ENCODE assay signal across 8 cellular contexts in the genomic region with DNA sequence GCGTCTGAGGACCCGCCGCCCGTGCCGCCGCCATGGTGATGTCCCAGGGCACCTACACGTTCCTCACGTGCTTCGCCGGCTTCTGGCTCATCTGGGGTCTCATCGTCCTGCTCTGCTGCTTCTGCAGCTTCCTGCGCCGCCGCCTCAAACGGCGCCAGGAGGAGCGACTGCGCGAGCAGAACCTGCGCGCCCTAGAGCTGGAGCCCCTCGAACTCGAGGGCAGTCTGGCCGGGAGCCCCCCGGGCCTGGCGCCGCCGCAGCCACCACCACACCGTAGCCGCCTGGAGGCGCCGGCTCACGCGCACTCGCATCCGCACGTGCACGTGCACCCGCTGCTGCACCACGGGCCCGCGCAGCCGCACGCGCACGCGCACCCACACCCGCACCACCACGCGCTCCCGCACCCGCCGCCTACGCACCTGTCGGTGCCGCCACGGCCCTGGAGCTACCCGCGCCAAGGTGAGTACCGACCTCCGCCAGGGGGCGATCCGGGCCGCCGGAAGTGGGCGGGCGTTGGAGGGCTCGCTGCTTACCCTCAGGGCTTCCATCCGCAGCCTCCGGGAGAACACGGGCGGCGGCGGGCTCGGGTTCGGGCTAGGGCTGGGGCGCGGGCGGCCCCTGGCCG. TPM values are rescaled to one million over a fixed set of nuclear protein-coding genes. Genes with fewer than 3 reads are reported as not detected.
DNase-seq lines count a peak whose midpoint lies in the region; ATAC-seq and TF ChIP-seq lines count a peak whose summit lies in the region.

No MANE protein-coding gene starts in this region.

- H3K27ac Mint-ChIP-seq in activated naive CD4-positive, alpha-beta T cell treated with anti-CD3 and anti-CD28 coated beads, Interleukin-2, amount 50 U/mL, for 72 hours: peak overlapping the region in 1 of 2 donors; percentile 22

- peaks cover 10 to 57% (median 38%) of the 10 kb centered on the region in 9 donors for H3K4me1 ChIP-seq in heart right ventricle
- no peaks in the 10 kb centered on the region for H3K4me1 ChIP-seq in aorta (ENCODE audit: control insufficient read depth in 1 of 2, insufficient read depth in 2 of 2, low read length in 2 of 2)

- H3K4me3 ChIP-seq in heart right ventricle (peak overlapping the region; percentile 39 to 84 (median 63)), aorta (ENCODE audit: low read length in 2 of 2) (peak overlapping the region; percentile 11 to 44)

- peak; percentile 31 for ATAC-seq in SK-N-SH treated with all-trans-retinoic acid at 6 μM for 48 hours
- ATAC-seq in activated naive CD4-positive, alpha-beta T cell treated with anti-CD3 and anti-CD28 coated beads, Interleukin-2, amount 50 U/mL, for 72 hours: peak; percentile 67 to 70
- peak; percentile 24 to 62 (median 39) for ATAC-seq in heart right ventricle
- peak; percentile 55 for ATAC-seq in aorta (ENCODE audit: low FRiP score)

- intact Hi-C loops in heart right ventricle (cut with DNase I): loop anchor here (1.0 to 10.0 kb wide), 12 partner anchors 30 to 340 kb away; a partner anchor contains a TSS
- intact Hi-C loops in aorta (cut with DNase I): loop anchor here in 1 of 2 donors (2.0 to 5.0 kb wide), 2 partner anchors 28 to 143 kb away; a partner anchor contains a TSS

- 0% methylated on average over 69 to 80 of the region's 80 CpGs for WGBS in heart right ventricle, 2 donors
- WGBS in aorta, 2 donors: 0% methylated on average over 53 to 80 of the region's 80 CpGs

- H3K36me3 ChIP-seq in heart right ventricle (peaks cover 0 to 33% (median 13%) of the 10 kb centered on the region in 9 donors), aorta (ENCODE audit: control insufficient read depth in 1 of 2, insufficient read depth in 2 of 2, low read length in 1 of 2) (peaks cover 0 to 3% of the 10 kb centered on the region in 2 donors)

- peaks cover 0 to 31% (median 0%) of the 10 kb centered on the region in 7 donors for H3K27me3 ChIP-seq in heart right ventricle
- no peaks in the 10 kb centered on the region for H3K27me3 ChIP-seq in aorta (ENCODE audit: control insufficient read depth in 1 of 2, insufficient read depth in 2 of 2, low read length in 1 of 2)

- no peaks in the 10 kb centered on the region for H3K36me3 Mint-ChIP-seq in activated naive CD4-positive, alpha-beta T cell treated with anti-CD3 and anti-CD28 coated beads, Interleukin-2, amount 50 U/mL, for 72 hours

- H3K9me3 Mint-ChIP-seq in activated naive CD4-positive, alpha-beta T cell treated with anti-CD3 and anti-CD28 coated beads, Interleukin-2, amount 50 U/mL, for 72 hours: no peaks in the 10 kb centered on the region

- DNase-seq in GM03348 (ENCODE audit: low spot score) (peak; percentile 73), GOT3 (lab: John Stamatoyannopoulos, UW) (peak; percentile 55), M059J (ENCODE audit: low read depth) (peak; percentile 65), heart right ventricle (peak; percentile 78 to 82), putamen (ENCODE audit: low spot score) (peak; percentile 53), aorta (peak; percentile 81 to 94)
- peak; percentile 95 to 98 for DNase-seq in activated naive CD4-positive, alpha-beta T cell treated with anti-CD3 and anti-CD28 coated beads, Interleukin-2, amount 50 U/mL, for 72 hours (ENCODE audit: low spot score in 2 of 2)

- H3K27ac ChIP-seq in heart right ventricle (peak overlapping the region in 9 of 10 donors; percentile 65 to 82 (median 75)), aorta (ENCODE audit: low read depth in 1 of 2, low read length in 2 of 2) (no peak overlapping the region)

- no peaks in the 10 kb centered on the region for H3K9me3 ChIP-seq in heart right ventricle
- H3K9me3 ChIP-seq in aorta (ENCODE audit: control insufficient read depth, low read length): no peaks in the 10 kb centered on the region

- peak; percentile 48 to 82 (median 73) for TF ChIP-seq CTCF in heart right ventricle (IDR thresholded peaks at IDR 0.05)

TF ChIP-seq in SK-N-SH treated with all-trans-retinoic acid at 6 μM for 48 hours, 23 proteins besides CTCF, POLR2A, EP300 and RAD21 (continues in another document):
- peak; percentile 68; the same call in 1 of the 2 replicates for TF ChIP-seq ZFP3 (CRISPR knock-in tag; IDR thresholded peaks at IDR 0.05)
- TF ChIP-seq, protein P1, sequence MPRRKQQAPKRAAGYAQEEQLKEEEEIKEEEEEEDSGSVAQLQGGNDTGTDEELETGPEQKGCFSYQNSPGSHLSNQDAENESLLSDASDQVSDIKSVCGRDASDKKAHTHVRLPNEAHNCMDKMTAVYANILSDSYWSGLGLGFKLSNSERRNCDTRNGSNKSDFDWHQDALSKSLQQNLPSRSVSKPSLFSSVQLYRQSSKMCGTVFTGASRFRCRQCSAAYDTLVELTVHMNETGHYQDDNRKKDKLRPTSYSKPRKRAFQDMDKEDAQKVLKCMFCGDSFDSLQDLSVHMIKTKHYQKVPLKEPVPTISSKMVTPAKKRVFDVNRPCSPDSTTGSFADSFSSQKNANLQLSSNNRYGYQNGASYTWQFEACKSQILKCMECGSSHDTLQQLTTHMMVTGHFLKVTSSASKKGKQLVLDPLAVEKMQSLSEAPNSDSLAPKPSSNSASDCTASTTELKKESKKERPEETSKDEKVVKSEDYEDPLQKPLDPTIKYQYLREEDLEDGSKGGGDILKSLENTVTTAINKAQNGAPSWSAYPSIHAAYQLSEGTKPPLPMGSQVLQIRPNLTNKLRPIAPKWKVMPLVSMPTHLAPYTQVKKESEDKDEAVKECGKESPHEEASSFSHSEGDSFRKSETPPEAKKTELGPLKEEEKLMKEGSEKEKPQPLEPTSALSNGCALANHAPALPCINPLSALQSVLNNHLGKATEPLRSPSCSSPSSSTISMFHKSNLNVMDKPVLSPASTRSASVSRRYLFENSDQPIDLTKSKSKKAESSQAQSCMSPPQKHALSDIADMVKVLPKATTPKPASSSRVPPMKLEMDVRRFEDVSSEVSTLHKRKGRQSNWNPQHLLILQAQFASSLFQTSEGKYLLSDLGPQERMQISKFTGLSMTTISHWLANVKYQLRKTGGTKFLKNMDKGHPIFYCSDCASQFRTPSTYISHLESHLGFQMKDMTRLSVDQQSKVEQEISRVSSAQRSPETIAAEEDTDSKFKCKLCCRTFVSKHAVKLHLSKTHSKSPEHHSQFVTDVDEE (CRISPR knock-in tag; IDR thresholded peaks at IDR 0.05): peak; percentile 45; the same call in 1 of the 2 replicates
- peak; percentile 85 for TF ChIP-seq SNAI2 (CRISPR knock-in tag; IDR thresholded peaks at IDR 0.05)
- no peak; the same call in 1 of the 2 replicates for TF ChIP-seq ESRRG (CRISPR knock-in tag; IDR thresholded peaks at IDR 0.05)
- TF ChIP-seq RARB (CRISPR knock-in tag; IDR thresholded peaks at IDR 0.05): no peak
- no peak for TF ChIP-seq GLIS3 (CRISPR knock-in tag; IDR thresholded peaks at IDR 0.05)
- no peak for TF ChIP-seq ARNTL (CRISPR knock-in tag; IDR thresholded peaks at IDR 0.05; ENCODE audit: borderline replicate concordance, low read depth)
- TF ChIP-seq ZNF8 (CRISPR knock-in tag; IDR thresholded peaks at IDR 0.05): no peak
- no peak for TF ChIP-seq ZNF565 (CRISPR knock-in tag; conservative IDR thresholded peaks at IDR 0.05; ENCODE audit: low read depth)
- TF ChIP-seq, protein P2, sequence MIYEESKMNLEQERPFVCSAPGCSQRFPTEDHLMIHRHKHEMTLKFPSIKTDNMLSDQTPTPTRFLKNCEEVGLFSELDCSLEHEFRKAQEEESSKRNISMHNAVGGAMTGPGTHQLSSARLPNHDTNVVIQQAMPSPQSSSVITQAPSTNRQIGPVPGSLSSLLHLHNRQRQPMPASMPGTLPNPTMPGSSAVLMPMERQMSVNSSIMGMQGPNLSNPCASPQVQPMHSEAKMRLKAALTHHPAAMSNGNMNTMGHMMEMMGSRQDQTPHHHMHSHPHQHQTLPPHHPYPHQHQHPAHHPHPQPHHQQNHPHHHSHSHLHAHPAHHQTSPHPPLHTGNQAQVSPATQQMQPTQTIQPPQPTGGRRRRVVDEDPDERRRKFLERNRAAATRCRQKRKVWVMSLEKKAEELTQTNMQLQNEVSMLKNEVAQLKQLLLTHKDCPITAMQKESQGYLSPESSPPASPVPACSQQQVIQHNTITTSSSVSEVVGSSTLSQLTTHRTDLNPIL (CRISPR knock-in tag; IDR thresholded peaks at IDR 0.05; ENCODE audit: low read depth): no peak
- TF ChIP-seq ZNF70 (CRISPR knock-in tag; IDR thresholded peaks at IDR 0.05): 0 out of 2 replicates have a peak, but pooled peaks have one; percentile 22

RNA-seq across cellular contexts. Expression of a gene that starts 8.5 kb away (rescaled TPM):
- total RNA-seq in M059J (2014; rRNA removed; shearing (Covaris generic)): 24.8 and 44.4 TPM in 2 replicates
- total RNA-seq in activated naive CD4-positive, alpha-beta T cell treated with anti-CD3 and anti-CD28 coated beads, Interleukin-2, amount 50 U/mL, for 72 hours: 10 to 100 TPM in 1 of 2 donors, 1 to 10 TPM in 1; 4.1 to 11.4 TPM
- total RNA-seq in heart right ventricle: 1 to 10 TPM in 9 of 10 donors, under 1 TPM in 1; 0.97 to 2.9 (median 1.9) TPM
- polyA plus RNA-seq in heart right ventricle: 1 to 10 TPM; 1.8 to 2.7 TPM
- total RNA-seq in aorta: 1 to 10 TPM; 1.9 to 2.0 TPM
- polyA plus RNA-seq in aorta: under 1 TPM in 1 of 2 donors, not detected in 1; 0.74 TPM

RNA-seq across cellular contexts. Expression of a gene that starts 18.3 kb away (rescaled TPM):
- 73.0 and 121 TPM in 2 replicates for total RNA-seq in M059J (2014; rRNA removed; shearing (Covaris generic))
- 10 to 100 TPM in 1 of 2 donors, 1 to 10 TPM in 1; 5.5 to 20.2 TPM for total RNA-seq in activated naive CD4-positive, alpha-beta T cell treated with anti-CD3 and anti-CD28 coated beads, Interleukin-2, amount 50 U/mL, for 72 hours
- 10 to 100 TPM; 13.1 to 52.9 (median 19.1) TPM for total RNA-seq in heart right ventricle
- 10 to 100 TPM; 19.2 to 31.5 TPM for polyA plus RNA-seq in heart right ventricle
- total RNA-seq in aorta: 100 to 1,000 TPM in 1 of 2 donors, 10 to 100 TPM in 1; 66.3 to 140 TPM
- 10 to 100 TPM; 23.7 to 68.9 TPM for polyA plus RNA-seq in aorta

RNA-seq across cellular contexts. Expression of a gene that starts 28.7 kb away (rescaled TPM):
- 20.2 and 37.3 TPM in 2 replicates for total RNA-seq in M059J (2014; rRNA removed; shearing (Covaris generic))
- total RNA-seq in activated naive CD4-positive, alpha-beta T cell treated with anti-CD3 and anti-CD28 coated beads, Interleukin-2, amount 50 U/mL, for 72 hours: 100 to 1,000 TPM; 104 to 125 TPM
- total RNA-seq in heart right ventricle: 10 to 100 TPM; 11.8 to 21.2 (median 15.2) TPM
- polyA plus RNA-seq in heart right ventricle: 10 to 100 TPM in 1 of 2 donors, 1 to 10 TPM in 1; 6.7 to 22.9 TPM
- total RNA-seq in aorta: 10 to 100 TPM; 26.8 to 27.6 TPM
- polyA plus RNA-seq in aorta: 10 to 100 TPM; 13.0 to 14.1 TPM

RNA-seq across cellular contexts. Expression of a gene that starts 42.3 kb away (rescaled TPM):
- 172 and 230 TPM in 2 replicates for total RNA-seq in M059J (2014; rRNA removed; shearing (Covaris generic))
- total RNA-seq in activated naive CD4-positive, alpha-beta T cell treated with anti-CD3 and anti-CD28 coated beads, Interleukin-2, amount 50 U/mL, for 72 hours: 10 to 100 TPM; 44.6 to 47.5 TPM
- total RNA-seq in heart right ventricle: 10 to 100 TPM; 32.5 to 70.6 (median 51.0) TPM
- 100 to 1,000 TPM; 129 to 131 TPM for polyA plus RNA-seq in heart right ventricle
- 100 to 1,000 TPM; 510 to 729 TPM for total RNA-seq in aorta
- polyA plus RNA-seq in aorta: 1,000 to 10,000 TPM in 1 of 2 donors, 100 to 1,000 TPM in 1; 184 to 1,248 TPM

RNA-seq across cellular contexts. Expression of a gene that starts 45.8 kb away (rescaled TPM):
- total RNA-seq in M059J (2014; rRNA removed; shearing (Covaris generic)): 1.7 and 2.4 TPM in 2 replicates
- total RNA-seq in activated naive CD4-positive, alpha-beta T cell treated with anti-CD3 and anti-CD28 coated beads, Interleukin-2, amount 50 U/mL, for 72 hours: 1 to 10 TPM; 2.2 to 9.8 TPM
- total RNA-seq in heart right ventricle (under 1 TPM in 1 of 10 donors, not detected in 9; 0.25 TPM), aorta (under 1 TPM; 0.23 to 0.33 TPM)
- polyA plus RNA-seq in heart right ventricle (under 1 TPM; 0.28 to 0.37 TPM), aorta (1 to 10 TPM in 1 of 2 donors, not detected in 1; 1.8 TPM)

Comparison
In these comparisons a context has a peak if more than half of its experiments do, and no peak if none do; other contexts are left out.
1. H3K27ac ChIP-seq: peak in heart right ventricle (9 of 10); none in aorta (0 of 2).
2. Peak in every context shown above with its lines, with median percentiles within 50 percentile points of each other: DNase-seq and ATAC-seq.